Comparison of ENCODE assay signal across 9 cellular contexts in the genomic region with DNA sequence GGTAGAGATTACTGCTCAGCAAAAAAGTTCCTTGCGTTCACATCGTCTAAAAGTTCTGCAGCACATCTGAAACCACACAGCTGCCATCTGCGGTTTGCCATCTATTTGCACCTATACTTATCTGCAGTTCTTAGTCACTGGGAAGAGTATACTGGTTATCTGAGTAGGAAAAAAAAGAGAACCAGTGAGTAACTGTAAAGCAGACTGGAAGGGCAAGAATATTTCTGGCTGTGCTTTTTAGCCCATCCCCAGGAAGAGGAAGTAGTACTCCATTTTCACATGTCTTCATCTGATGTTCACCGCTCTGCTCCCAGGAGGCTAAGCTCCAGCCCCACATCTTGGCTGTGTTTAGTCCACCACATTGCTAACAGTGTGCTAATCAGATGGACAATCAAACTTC. TPM values are rescaled to one million over a fixed set of nuclear protein-coding genes. Genes with fewer than 3 reads are reported as not detected.
DNase-seq lines count a peak whose midpoint lies in the region; ATAC-seq, FAIRE-seq and TF ChIP-seq lines count a peak whose summit lies in the region.
"Had no signal": no experiment of that assay in that cellular context is flagged by ENCODE, and none has a peak within 500 bp of the region (broad histone marks: within the 10 kb centered on the region; RNA-seq: fewer than 3 reads in every experiment).

No MANE protein-coding gene starts in this region.

- FAIRE-seq in GM12891 (lab: Jason Lieb, UNC) = peak; percentile 71
- FAIRE-seq: HepG2 had no signal

- H3K4me3 ChIP-seq in fibroblast of pulmonary artery (replicated peaks; ENCODE audit: low read depth, low read length) = no peak overlapping the region

- no peak for TF ChIP-seq POLR2A in GM12891 (IDR thresholded peaks at IDR 0.05; ENCODE audit: low read depth, low read length)

- no peak for DNase-seq in GM12891 (ENCODE audit: insufficient read length, low spot score)
- DNase-seq in NOMO-1 (lab: John Stamatoyannopoulos, UW; ENCODE audit: unreplicated experiment in 2 of 2) = peak; percentile 86 to 87
- DNase-seq in fibroblast of pulmonary artery (ENCODE audit: low read depth) = peak; percentile 38
- DNase-seq in omental fat pad (ENCODE audit: low spot score) = no peak
- DNase-seq in iPS-NIHi7 (ENCODE audit: extremely low spot score) = no peak
- DNase-seq in activated naive CD4-positive, alpha-beta T cell treated with anti-CD3 and anti-CD28 coated beads for 36 hours = no peak
- no peak for DNase-seq in CD14-positive monocyte (ENCODE audit: low spot score)

- no peak overlapping the region for H3K27ac Mint-ChIP-seq in activated naive CD4-positive, alpha-beta T cell treated with anti-CD3 and anti-CD28 coated beads for 36 hours
- no peak overlapping the region for H3K27ac Mint-ChIP-seq in CD14-positive monocyte

- H3K4me1 Mint-ChIP-seq in activated naive CD4-positive, alpha-beta T cell treated with anti-CD3 and anti-CD28 coated beads for 36 hours (ENCODE audit: low read depth) = peaks cover 7% of the 10 kb centered on the region
- peaks cover 6% of the 10 kb centered on the region for H3K4me1 Mint-ChIP-seq in CD14-positive monocyte

- TF ChIP-seq CTCF in fibroblast of pulmonary artery (IDR thresholded peaks at IDR 0.05; ENCODE audit: low read length, missing control alignments) (no peak), omental fat pad (IDR thresholded peaks at IDR 0.05) (no peak), CD14-positive monocyte (IDR thresholded peaks at IDR 0.05) (no peak)

- H3K9me3 Mint-ChIP-seq in activated naive CD4-positive, alpha-beta T cell treated with anti-CD3 and anti-CD28 coated beads for 36 hours = no peaks in the 10 kb centered on the region
- H3K9me3 Mint-ChIP-seq in CD14-positive monocyte = no peaks in the 10 kb centered on the region

- intact Hi-C loops in activated naive CD4-positive, alpha-beta T cell treated with anti-CD3 and anti-CD28 coated beads for 36 hours (cut with micrococcal nuclease) = no loop called here
- intact Hi-C loops in CD14-positive monocyte (cut with micrococcal nuclease) = no loop called here

- CTCF ChIA-PET in activated naive CD4-positive, alpha-beta T cell treated with anti-CD3 and anti-CD28 coated beads for 36 hours (lab: Charles Lee) = interaction anchor here (0.7 kb wide), 1 partner anchor 9 kb away, joined by 4 read pairs; no protein-coding TSS in a partner anchor

- no peaks in the 10 kb centered on the region for H3K36me3 Mint-ChIP-seq in activated naive CD4-positive, alpha-beta T cell treated with anti-CD3 and anti-CD28 coated beads for 36 hours (ENCODE audit: low read depth)
- H3K36me3 Mint-ChIP-seq in CD14-positive monocyte = no peaks in the 10 kb centered on the region

- H3K27me3 Mint-ChIP-seq in activated naive CD4-positive, alpha-beta T cell treated with anti-CD3 and anti-CD28 coated beads for 36 hours (ENCODE audit: low read depth) = peaks cover 46% of the 10 kb centered on the region
- H3K27me3 Mint-ChIP-seq in CD14-positive monocyte (ENCODE audit: low read depth in 3 of 3) = peaks cover 34 to 40% (median 40%) of the 10 kb centered on the region in 3 donors

- ATAC-seq in HG02588 (IDR thresholded peaks at IDR 0.05; ENCODE audit: unreplicated experiment) = peak; percentile 57
- no peak for ATAC-seq in omental fat pad (ENCODE audit: low FRiP score)
- ATAC-seq: HepG2 had no signal

- H3K4me3 Mint-ChIP-seq in activated naive CD4-positive, alpha-beta T cell treated with anti-CD3 and anti-CD28 coated beads for 36 hours = no peak overlapping the region
- H3K4me3 Mint-ChIP-seq in CD14-positive monocyte = no peak overlapping the region

TF ChIP-seq in GM12891, 5 proteins besides CTCF, POLR2A, EP300 and RAD21:
- TF ChIP-seq SPI1 (IDR thresholded peaks at IDR 0.05; ENCODE audit: low read depth, low read length) (no peak), TAF1 (IDR thresholded peaks at IDR 0.05; ENCODE audit: low read depth, low read length) (no peak), POLR2AphosphoS5 (IDR thresholded peaks at IDR 0.05; ENCODE audit: low read depth, low read length) (no peak), PAX5 (IDR thresholded peaks at IDR 0.05; ENCODE audit: insufficient read depth, low read length, severe bottlenecking) (no peak), POU2F2 (IDR thresholded peaks at IDR 0.05; ENCODE audit: low read depth, low read length) (no peak)

RNA-seq across cellular contexts. Expression of a gene that starts 35.6 kb away (rescaled TPM):
- polyA plus RNA-seq in GM12891 (2012; ENCODE audit: low read depth, missing spikeins) = 0.10 TPM
- 10 to 100 TPM; 11.9 to 50.4 (median 37.4) TPM for total RNA-seq in omental fat pad
- total RNA-seq in activated naive CD4-positive, alpha-beta T cell treated with anti-CD3 and anti-CD28 coated beads for 36 hours = under 1 TPM; 0.07 to 0.12 TPM
- not detected for polyA plus RNA-seq in CD14-positive monocyte

Comparison
In these comparisons a context has a peak if more than half of its experiments do, and no peak if none do; other contexts are left out.
1. DNase-seq: peak in NOMO-1 (2 of 2) and fibroblast of pulmonary artery (single experiment); none in GM12891 (single experiment), omental fat pad (single experiment), iPS-NIHi7 (single experiment), activated naive CD4-positive, alpha-beta T cell treated with anti-CD3 and anti-CD28 coated beads for 36 hours (single experiment) and CD14-positive monocyte (single experiment).
2. RNA of a gene that starts 35.6 kb away (total RNA-seq): 11.9 to 50.4 TPM in omental fat pad; 0.07 to 0.12 TPM in activated naive CD4-positive, alpha-beta T cell treated with anti-CD3 and anti-CD28 coated beads for 36 hours; every median in the first group is over 10 times any median in the second.